In genomic region chr11:116692318-116693106, GRCh38 we compare ENCODE assay signal across 4 cellular contexts.
"Had no signal": no experiment of that assay in that cellular context is flagged by ENCODE, and none has a peak within 500 bp of the region (broad histone marks: within the 10 kb centered on the region; RNA-seq: fewer than 3 reads in every experiment).

No MANE protein-coding gene starts in this region.

- H3K4me3 ChIP-seq: transverse colon had no signal

- H3K4me1 Mint-ChIP-seq: activated naive CD4-positive, alpha-beta T cell treated with anti-CD3 and anti-CD28 coated beads, Interleukin-2, amount 50 U/mL, for 24 hours had no signal

- H3K9me3 Mint-ChIP-seq: activated naive CD4-positive, alpha-beta T cell treated with anti-CD3 and anti-CD28 coated beads, Interleukin-2, amount 50 U/mL, for 24 hours; activated T-helper 2 cell treated with anti-CD3 and anti-CD28 coated beads, Interferon-gamma antibody, Interleukin-2, Interleukin-4, amounts not matched to agents 10 μg/mL and 5 μg/mL and 100 μg/mL, durations not matched to agents 14 hours and 24 hours and 36 hours; naive thymus-derived CD8-positive, alpha-beta T cell had no signal

- H3K27ac Mint-ChIP-seq: activated naive CD4-positive, alpha-beta T cell treated with anti-CD3 and anti-CD28 coated beads, Interleukin-2, amount 50 U/mL, for 24 hours; activated T-helper 2 cell treated with anti-CD3 and anti-CD28 coated beads, Interferon-gamma antibody, Interleukin-2, Interleukin-4, amounts not matched to agents 10 μg/mL and 5 μg/mL and 100 μg/mL, durations not matched to agents 14 hours and 24 hours and 36 hours; naive thymus-derived CD8-positive, alpha-beta T cell had no signal

- H3K27me3 ChIP-seq: transverse colon had no signal

- H3K27ac ChIP-seq: transverse colon had no signal

- H3K4me3 Mint-ChIP-seq: activated naive CD4-positive, alpha-beta T cell treated with anti-CD3 and anti-CD28 coated beads, Interleukin-2, amount 50 U/mL, for 24 hours; naive thymus-derived CD8-positive, alpha-beta T cell had no signal

- H3K36me3 ChIP-seq: transverse colon had no signal

- H3K27me3 Mint-ChIP-seq: activated naive CD4-positive, alpha-beta T cell treated with anti-CD3 and anti-CD28 coated beads, Interleukin-2, amount 50 U/mL, for 24 hours had no signal

- H3K36me3 Mint-ChIP-seq: activated naive CD4-positive, alpha-beta T cell treated with anti-CD3 and anti-CD28 coated beads, Interleukin-2, amount 50 U/mL, for 24 hours; naive thymus-derived CD8-positive, alpha-beta T cell had no signal

- H3K9me3 ChIP-seq: transverse colon had no signal
